In genomic region chr3:38824349-38824748, GRCh38 we compare ENCODE assay signal across 2 cellular contexts.
TF ChIP-seq lines count a peak whose summit lies in the region.

No MANE protein-coding gene starts in this region.

TF ChIP-seq in GM23338, 12 proteins besides CTCF, POLR2A, EP300 and RAD21:
- no peak for TF ChIP-seq STAT1 (IDR thresholded peaks at IDR 0.05; ENCODE audit: unreplicated experiment)
- TF ChIP-seq REST (IDR thresholded peaks at IDR 0.05; ENCODE audit: unreplicated experiment): no peak
- TF ChIP-seq EZH2phosphoT487 (IDR thresholded peaks at IDR 0.05; ENCODE audit: unreplicated experiment): no peak
- TF ChIP-seq EZH2 (IDR thresholded peaks at IDR 0.05; ENCODE audit: low read depth, unreplicated experiment): no peak
- TF ChIP-seq ETS1 (IDR thresholded peaks at IDR 0.05): no peak
- TF ChIP-seq CREB1 (CRISPR knock-in tag; IDR thresholded peaks at IDR 0.05; ENCODE audit: low read depth): no peak
- TF ChIP-seq ZNF462 (CRISPR knock-in tag; IDR thresholded peaks at IDR 0.05): no peak
- no peak for TF ChIP-seq ZNF331 (CRISPR knock-in tag; IDR thresholded peaks at IDR 0.05; ENCODE audit: low read depth)
TF ChIP-seq in GM23338: peak in this region for 0.

TF ChIP-seq in H1, 55 proteins besides CTCF, POLR2A, EP300 and RAD21:
- no peak for TF ChIP-seq SIRT6 (IDR thresholded peaks at IDR 0.05; ENCODE audit: low read length)
- TF ChIP-seq KDM1A (IDR thresholded peaks at IDR 0.05; ENCODE audit: borderline replicate concordance, low read length): no peak
- TF ChIP-seq SIN3A (conservative IDR thresholded peaks at IDR 0.05 in 1 of 2, IDR thresholded peaks at IDR 0.05 in 1 of 2; ENCODE audit: low read depth in 1 of 2, low read length in 2 of 2): no peak
- no peak for TF ChIP-seq ZNF274 (IDR thresholded peaks at IDR 0.05; ENCODE audit: borderline replicate concordance, extremely low read depth, low read length)
- no peak for TF ChIP-seq GTF2F1 (IDR thresholded peaks at IDR 0.05; ENCODE audit: borderline replicate concordance, low read depth, low read length)
- no peak for TF ChIP-seq CHD7 (IDR thresholded peaks at IDR 0.05; ENCODE audit: insufficient replicate concordance, low read length)
